ENCODE assay signal across 8 cellular contexts in the genomic region with DNA sequence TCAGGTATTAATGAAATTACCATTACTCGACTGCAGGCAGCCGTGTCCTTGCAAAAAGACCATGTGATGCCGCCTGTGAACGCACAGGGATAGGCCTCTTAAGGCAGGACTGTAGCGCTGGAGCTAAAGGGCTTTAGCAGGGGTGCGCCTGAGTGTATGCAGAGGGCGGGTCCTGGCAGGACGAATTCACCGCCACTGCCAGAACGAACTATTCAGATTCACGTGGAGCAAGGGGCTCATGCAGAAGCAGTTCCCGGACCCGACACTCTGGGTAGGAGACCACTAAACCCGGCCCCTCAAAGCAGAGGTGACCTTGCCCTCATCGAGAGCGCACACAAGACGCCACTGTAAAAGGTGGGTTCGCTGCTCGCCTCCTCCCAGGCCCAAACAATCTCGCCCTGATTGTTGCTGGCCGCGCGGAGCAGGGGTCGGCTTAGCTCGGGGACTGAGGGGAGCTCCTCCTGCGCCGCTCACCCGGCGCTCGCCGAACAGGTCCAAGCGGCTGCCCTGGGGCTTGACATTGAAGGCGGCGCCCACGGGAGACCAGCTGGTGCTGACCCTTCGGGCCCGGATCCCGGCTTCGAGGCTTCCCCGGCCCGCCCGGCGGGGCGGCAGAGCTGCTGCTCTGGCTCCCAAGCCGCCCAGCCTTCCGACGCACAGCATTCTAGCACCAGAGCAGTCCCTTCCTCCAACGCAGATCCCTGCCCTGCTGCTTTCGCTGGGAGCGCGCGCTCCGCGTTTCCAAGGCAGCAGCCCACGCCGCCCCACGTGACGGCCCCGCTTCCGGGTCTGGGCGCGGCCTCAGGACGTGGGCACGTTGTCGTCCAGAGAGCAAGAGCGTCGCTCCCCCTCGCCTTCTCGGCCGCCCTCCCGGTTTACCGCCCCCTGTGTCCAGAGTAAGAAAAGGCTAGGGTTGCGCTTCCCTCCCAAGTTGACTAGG. TPM values are rescaled to one million over a fixed set of nuclear protein-coding genes. Genes with fewer than 3 reads are reported as not detected.
DNase-seq lines count a peak whose midpoint lies in the region; ATAC-seq, FAIRE-seq and TF ChIP-seq lines count a peak whose summit lies in the region.

A gene (minus strand): TSS at position 743 of the 940 bp plus-strand sequence. CDS start 80 bp downstream, at position 663.

- no TSS peak for BruUV-seq in HepG2 (replicated peaks; lab: Mats Ljungman, UMichigan)

- under 1% methylated on average over 22 of the region's 73 CpGs for WGBS in HepG2 (ENCODE audit: low lambda C conversion rate)

- peak; percentile 74 for FAIRE-seq in HepG2 (lab: Jason Lieb, UNC)

- H4K20me1 ChIP-seq in HepG2 (ENCODE audit: insufficient read depth, low read length), result no peaks in the 10 kb centered on the region

- peaks cover 35% of the 10 kb centered on the region for H3K4me1 ChIP-seq in HepG2 (ENCODE audit: insufficient read depth, low read length)

- H3K36me3 ChIP-seq in HepG2 (replicated peaks in 1 of 2; ENCODE audit: control insufficient read depth in 1 of 2, insufficient read depth in 2 of 2, low read length in 2 of 2), result peaks cover 0 to 7% of the 10 kb centered on the region in 2 experiments; a peak in 1 of 5 replicates

- no peaks in the 10 kb centered on the region; a peak in 1 of 5 replicates for H3K27me3 ChIP-seq in HepG2 (ENCODE audit: control insufficient read depth in 1 of 2, insufficient read depth in 2 of 2, low read length in 2 of 2)

- DNase-seq in CD14-positive monocyte (ENCODE audit: low spot score) (peak; percentile 85), NCI-H69 (lab: John Stamatoyannopoulos, UW) (peak; percentile 95), dermis blood vessel endothelial cell (peak; percentile 98), HepG2 (ENCODE audit: low spot score) (peak; percentile 90)
- DNase-seq in activated CD4-positive, alpha-beta T cell treated with anti-CD3 and anti-CD28 coated beads, Interleukin-2, amount 50 U/mL, for 4 hours, result peak; percentile 86 to 87
- peak; percentile 93 for DNase-seq in stimulated activated CD4-positive, alpha-beta T cell treated with anti-CD3 and anti-CD28 coated beads, Interleukin-4, amount 100 ng/mL, for 1 hour

- H3K27ac Mint-ChIP-seq in CD14-positive monocyte, result peak within 1 kb of the TSS; percentile 2 to 87 (median 79)

- in situ Hi-C loops in HepG2 (cut with HindIII; ENCODE audit: extremely low pct_ligation_motif_present, low pct_unique_long_range_greater_than_20kb), result loop anchor here (25.0 kb wide), 1 partner anchor 302 kb away; no protein-coding TSS in a partner anchor

- TF ChIP-seq POLR2A in HepG2 (IDR thresholded peaks at IDR 0.05; ENCODE audit: insufficient read depth in 1 of 2, low read depth in 2 of 2, low read length in 2 of 2), result peak; percentile 39 to 42; a peak in 1 of 4 replicates

- 0 out of 4 replicates have a peak, but pooled peaks of 1 of the 2 experiments have one; percentile 14 for TF ChIP-seq EP300 in HepG2 (IDR thresholded peaks at IDR 0.05; ENCODE audit: low read depth in 2 of 2, low read length in 2 of 2)
- TF ChIP-seq EP300 in HepG2 (CRISPR knock-in tag; IDR thresholded peaks at IDR 0.05; ENCODE audit: borderline replicate concordance), result no peak

- H3K4me3 Mint-ChIP-seq in CD14-positive monocyte, result peak within 1 kb of the TSS; percentile 83 to 91

- no peak for TF ChIP-seq RAD21 in HepG2 (CRISPR knock-in tag; IDR thresholded peaks at IDR 0.05)

- H3K36me3 Mint-ChIP-seq in CD14-positive monocyte, result peaks cover 3 to 6% of the 10 kb centered on the region in 2 donors

- H3K4me3 ChIP-seq in HepG2 (replicated peaks in 1 of 3; ENCODE audit: insufficient read depth in 1 of 3, low read depth in 2 of 3, low read length in 3 of 3), result peak within 1 kb of the TSS; percentile 78 to 100 (median 96)

- POLR2A ChIA-PET in HepG2 (lab: Yijun Ruan, JAX), result no interaction called here

- peak within 1 kb of the TSS; percentile 94 for H3K4me2 ChIP-seq in HepG2 (ENCODE audit: low read depth, low read length)

- H3K79me2 ChIP-seq in HepG2 (ENCODE audit: insufficient read depth, low read length), result peaks cover 4% of the 10 kb centered on the region

- TF ChIP-seq CTCF in CD14-positive monocyte (IDR thresholded peaks at IDR 0.05) (peak; percentile 65), HepG2 (CRISPR knock-in tag; IDR thresholded peaks at IDR 0.05) (peak; percentile 97)

- peaks cover 0 to 2% (median 0%) of the 10 kb centered on the region in 7 donors for H3K9me3 Mint-ChIP-seq in CD14-positive monocyte

- intact Hi-C loops in CD14-positive monocyte (cut with micrococcal nuclease) (loop anchor here in 1 of 2 donors (10.0 kb wide), 1 partner anchor 314 kb away; a partner anchor contains a TSS), HepG2 (cut with micrococcal nuclease; ENCODE audit: unreplicated experiment) (loop anchor here (5.0 kb wide), 2 partner anchors 312 to 422 kb away; no protein-coding TSS in a partner anchor)

- H3K9ac ChIP-seq in HepG2 (ENCODE audit: insufficient read depth, low read depth, low read length), result peak within 1 kb of the TSS; percentile 78

- H2AFZ ChIP-seq in HepG2 (ENCODE audit: low read length), result peak within 1 kb of the TSS; percentile 86

- peaks cover 20% of the 10 kb centered on the region for H3K4me1 Mint-ChIP-seq in CD14-positive monocyte

- CTCF ChIA-PET in HepG2 (lab: Yijun Ruan, JAX; ENCODE audit: low intra/inter-chr PET ratio, low total read pairs), result interaction anchor here (0.8 to 2.2 kb wide), 3 partner anchors 13 to 422 kb away, joined by 3 to 10 read pairs (median 3); no protein-coding TSS in a partner anchor

- peak within 1 kb of the TSS; percentile 70 for H3K27ac ChIP-seq in HepG2 (ENCODE audit: extremely low read length, insufficient read depth, low read length)

- no peaks in the 10 kb centered on the region for H3K9me3 ChIP-seq in HepG2 (ENCODE audit: low read length)

- H3K27me3 Mint-ChIP-seq in CD14-positive monocyte (ENCODE audit: low read depth in 3 of 3), result no peaks in the 10 kb centered on the region

- ATAC-seq in GM19324 (IDR thresholded peaks at IDR 0.05; ENCODE audit: low FRiP score, unreplicated experiment), result peak; percentile 98
- peak; percentile 85 for ATAC-seq in HG03469 (IDR thresholded peaks at IDR 0.05; ENCODE audit: unreplicated experiment)
- ATAC-seq in HepG2, result peak; percentile 97

TF ChIP-seq in HepG2, 621 proteins besides CTCF, POLR2A, EP300 and RAD21 (continues in another document):
- TF ChIP-seq, protein P1, sequence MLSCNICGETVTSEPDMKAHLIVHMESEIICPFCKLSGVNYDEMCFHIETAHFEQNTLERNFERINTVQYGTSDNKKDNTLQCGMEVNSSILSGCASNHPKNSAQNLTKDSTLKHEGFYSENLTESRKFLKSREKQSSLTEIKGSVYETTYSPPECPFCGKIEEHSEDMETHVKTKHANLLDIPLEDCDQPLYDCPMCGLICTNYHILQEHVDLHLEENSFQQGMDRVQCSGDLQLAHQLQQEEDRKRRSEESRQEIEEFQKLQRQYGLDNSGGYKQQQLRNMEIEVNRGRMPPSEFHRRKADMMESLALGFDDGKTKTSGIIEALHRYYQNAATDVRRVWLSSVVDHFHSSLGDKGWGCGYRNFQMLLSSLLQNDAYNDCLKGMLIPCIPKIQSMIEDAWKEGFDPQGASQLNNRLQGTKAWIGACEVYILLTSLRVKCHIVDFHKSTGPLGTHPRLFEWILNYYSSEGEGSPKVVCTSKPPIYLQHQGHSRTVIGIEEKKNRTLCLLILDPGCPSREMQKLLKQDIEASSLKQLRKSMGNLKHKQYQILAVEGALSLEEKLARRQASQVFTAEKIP (CRISPR knock-in tag; IDR thresholded peaks at IDR 0.05; ENCODE audit: borderline replicate concordance), result no peak
- peak; percentile 80; the same call in 1 of the 2 replicates for TF ChIP-seq YEATS4 (CRISPR knock-in tag; IDR thresholded peaks at IDR 0.05; ENCODE audit: borderline replicate concordance)
- no peak for TF ChIP-seq BRD4 (CRISPR knock-in tag; IDR thresholded peaks at IDR 0.05)

RNA-seq across cellular contexts. Expression of the gene that starts here (rescaled TPM):
- polyA plus RNA-seq in CD14-positive monocyte, result 1 to 10 TPM; 7.7 to 9.9 TPM
- 9.6 and 14.0 TPM in 2 replicates for total RNA-seq in dermis blood vessel endothelial cell
- 24.1 and 24.7 TPM in 2 replicates for total RNA-seq in HepG2 (2016; rRNA removed; fragmentation: Illumina TruSeq; extraction: Trizol)
- total RNA-seq in HepG2 (2016; cell fraction: cytosol; rRNA removed; fragmentation: Illumina TruSeq; extraction: Trizol; ENCODE audit: low read depth), result 3.5 and 6.8 TPM in 2 replicates
- total RNA-seq in HepG2 (2016; cell fraction: insoluble cytoplasmic fraction; rRNA removed; fragmentation: Illumina TruSeq; extraction: Trizol), result 23.4 and 25.6 TPM in 2 replicates
- 8.2 and 8.4 TPM in 2 replicates for total RNA-seq in HepG2 (2016; cell fraction: membrane; rRNA removed; fragmentation: Illumina TruSeq; extraction: Trizol)
- total RNA-seq in HepG2 (2016; cell fraction: nucleus; rRNA removed; fragmentation: Illumina TruSeq; extraction: Trizol), result 15.7 and 20.3 TPM in 2 replicates
- 7.7 and 9.3 TPM in 2 replicates for polyA plus RNA-seq in HepG2 (2011; rRNA removed)
- polyA plus RNA-seq in HepG2 (2011; cell fraction: cytosol; rRNA removed), result 7.3 TPM in 2 replicates
- 3.5 and 4.1 TPM in 2 replicates for polyA plus RNA-seq in HepG2 (2011; cell fraction: nucleus; rRNA removed)
- polyA plus RNA-seq in HepG2 (2012), result 9.7 and 10.8 TPM in 2 replicates
- polyA plus RNA-seq in HepG2 (2016; cell fraction: cytosol; fragmentation: Illumina TruSeq; extraction: Trizol; ENCODE audit: low read depth), result 2.5 TPM in 2 replicates
- 22.6 and 23.4 TPM in 2 replicates for polyA plus RNA-seq in HepG2 (2016; cell fraction: insoluble cytoplasmic fraction; fragmentation: Illumina TruSeq; extraction: Trizol; ENCODE audit: low read depth)
- polyA plus RNA-seq in HepG2 (2016; cell fraction: membrane; fragmentation: Illumina TruSeq; extraction: Trizol; ENCODE audit: low read depth), result 3.5 and 4.3 TPM in 2 replicates
- 13.4 and 21.6 TPM in 2 replicates for polyA plus RNA-seq in HepG2 (2016; cell fraction: nucleus; fragmentation: Illumina TruSeq; extraction: Trizol; ENCODE audit: insufficient read depth, low read depth)
- polyA minus RNA-seq in HepG2 (2011; rRNA and poly(A)+ RNA removed; ENCODE audit: low replicate concordance), result 8.4 and 13.7 TPM in 2 replicates
- 6.4 and 7.3 TPM in 2 replicates for polyA minus RNA-seq in HepG2 (2011; cell fraction: cytosol; rRNA and poly(A)+ RNA removed)
- polyA minus RNA-seq in HepG2 (2011; cell fraction: nucleus; rRNA and poly(A)+ RNA removed), result 9.8 and 11.5 TPM in 2 replicates

Comparison
In these comparisons a context has a peak if more than half of its experiments do, and no peak if none do; other contexts are left out.
1. Peak in every context shown above with its lines: DNase-seq, ATAC-seq, H3K4me3 ChIP-seq and H3K27ac ChIP-seq.